1 cellular context compared by ENCODE assay signal in genomic region chr2:157876066-157876770, GRCh38.
TF ChIP-seq lines count a peak whose summit lies in the region.

ACVR1 (minus strand) TSS chr2:157876330; CDS start chr2:157799493, 76,837 bp downstream.

TF ChIP-seq in HepG2, 621 proteins besides CTCF, POLR2A, EP300 and RAD21 (continued from another document and continues in another):
- TF ChIP-seq ATF6 (CRISPR knock-in tag; conservative IDR thresholded peaks at IDR 0.05) (no peak), BRF2 (CRISPR knock-in tag; IDR thresholded peaks at IDR 0.05) (no peak), TRIM24 (CRISPR knock-in tag; IDR thresholded peaks at IDR 0.05) (no peak), TFDP1 (CRISPR knock-in tag; IDR thresholded peaks at IDR 0.05; ENCODE audit: borderline replicate concordance) (0 out of 2 replicates have a peak, but pooled peaks have one; percentile 44), CBX5 (CRISPR knock-in tag; IDR thresholded peaks at IDR 0.05; ENCODE audit: borderline replicate concordance) (peak; percentile 52; the same call in 1 of the 2 replicates), ZBTB49 (CRISPR knock-in tag; IDR thresholded peaks at IDR 0.05; ENCODE audit: borderline replicate concordance) (peak; percentile 76; the same call in 1 of the 2 replicates), SOX6 (IDR thresholded peaks at IDR 0.05) (no peak), SOX6 (CRISPR knock-in tag; IDR thresholded peaks at IDR 0.05) (peak; percentile 50), ISX (CRISPR knock-in tag; conservative IDR thresholded peaks at IDR 0.05) (0 out of 2 replicates have a peak, but pooled peaks have one; percentile 44), GABPA (IDR thresholded peaks at IDR 0.05; ENCODE audit: low read depth, low read length) (peak; percentile 68), GABPA (CRISPR knock-in tag; IDR thresholded peaks at IDR 0.05; ENCODE audit: low read depth) (peak; percentile 86), CBX2 (IDR thresholded peaks at IDR 0.05; ENCODE audit: low read depth, low read length) (no peak), CBX2 (CRISPR knock-in tag; IDR thresholded peaks at IDR 0.05; ENCODE audit: low read depth) (no peak), DMAP1 (CRISPR knock-in tag; IDR thresholded peaks at IDR 0.05) (peak; percentile 54; the same call in 1 of the 2 replicates), ISL2 (CRISPR knock-in tag; IDR thresholded peaks at IDR 0.05) (no peak), PITX1 (CRISPR knock-in tag; IDR thresholded peaks at IDR 0.05) (0 out of 2 replicates have a peak, but pooled peaks have one; percentile 31), HOXA5 (CRISPR knock-in tag; IDR thresholded peaks at IDR 0.05) (0 out of 2 replicates have a peak, but pooled peaks have one; percentile 19), ZSCAN25 (CRISPR knock-in tag; IDR thresholded peaks at IDR 0.05) (peak; percentile 78), MED8 (CRISPR knock-in tag; IDR thresholded peaks at IDR 0.05; ENCODE audit: insufficient replicate concordance) (no peak), YEATS2 (CRISPR knock-in tag; IDR thresholded peaks at IDR 0.05; ENCODE audit: borderline replicate concordance) (peak; percentile 29; the same call in 1 of the 2 replicates), DRAP1 (CRISPR knock-in tag; IDR thresholded peaks at IDR 0.05) (no peak), REST (IDR thresholded peaks at IDR 0.05; ENCODE audit: borderline replicate concordance in 1 of 2, low read depth in 1 of 2, low read length in 2 of 2) (peak; percentile 29 to 72), ZNF251 (CRISPR knock-in tag; IDR thresholded peaks at IDR 0.05) (no peak), ZNF3 (CRISPR knock-in tag; IDR thresholded peaks at IDR 0.05) (no peak), ZBTB40 (IDR thresholded peaks at IDR 0.05) (no peak), ZBTB40 (CRISPR knock-in tag; IDR thresholded peaks at IDR 0.05) (peak; percentile 18; the same call in 1 of the 2 replicates), KDM5A (IDR thresholded peaks at IDR 0.05; ENCODE audit: borderline replicate concordance, low read length) (peak; percentile 48; the same call in 1 of the 2 replicates), ZNF333 (CRISPR knock-in tag; IDR thresholded peaks at IDR 0.05; ENCODE audit: borderline replicate concordance) (0 out of 2 replicates have a peak, but pooled peaks have one; percentile 41), TFE3 (CRISPR knock-in tag; IDR thresholded peaks at IDR 0.05) (peak; percentile 40; the same call in 1 of the 2 replicates), KAT2B (IDR thresholded peaks at IDR 0.05; ENCODE audit: borderline replicate concordance, low read depth, low read length) (no peak), GABPB1 (CRISPR knock-in tag; IDR thresholded peaks at IDR 0.05) (peak; percentile 92), ZNF776 (CRISPR knock-in tag; IDR thresholded peaks at IDR 0.05) (no peak; the same call in 1 of the 2 replicates), TIGD3 (CRISPR knock-in tag; IDR thresholded peaks at IDR 0.05; ENCODE audit: borderline replicate concordance) (no peak)
